9 cellular contexts compared by ENCODE assay signal in the genomic region with DNA sequence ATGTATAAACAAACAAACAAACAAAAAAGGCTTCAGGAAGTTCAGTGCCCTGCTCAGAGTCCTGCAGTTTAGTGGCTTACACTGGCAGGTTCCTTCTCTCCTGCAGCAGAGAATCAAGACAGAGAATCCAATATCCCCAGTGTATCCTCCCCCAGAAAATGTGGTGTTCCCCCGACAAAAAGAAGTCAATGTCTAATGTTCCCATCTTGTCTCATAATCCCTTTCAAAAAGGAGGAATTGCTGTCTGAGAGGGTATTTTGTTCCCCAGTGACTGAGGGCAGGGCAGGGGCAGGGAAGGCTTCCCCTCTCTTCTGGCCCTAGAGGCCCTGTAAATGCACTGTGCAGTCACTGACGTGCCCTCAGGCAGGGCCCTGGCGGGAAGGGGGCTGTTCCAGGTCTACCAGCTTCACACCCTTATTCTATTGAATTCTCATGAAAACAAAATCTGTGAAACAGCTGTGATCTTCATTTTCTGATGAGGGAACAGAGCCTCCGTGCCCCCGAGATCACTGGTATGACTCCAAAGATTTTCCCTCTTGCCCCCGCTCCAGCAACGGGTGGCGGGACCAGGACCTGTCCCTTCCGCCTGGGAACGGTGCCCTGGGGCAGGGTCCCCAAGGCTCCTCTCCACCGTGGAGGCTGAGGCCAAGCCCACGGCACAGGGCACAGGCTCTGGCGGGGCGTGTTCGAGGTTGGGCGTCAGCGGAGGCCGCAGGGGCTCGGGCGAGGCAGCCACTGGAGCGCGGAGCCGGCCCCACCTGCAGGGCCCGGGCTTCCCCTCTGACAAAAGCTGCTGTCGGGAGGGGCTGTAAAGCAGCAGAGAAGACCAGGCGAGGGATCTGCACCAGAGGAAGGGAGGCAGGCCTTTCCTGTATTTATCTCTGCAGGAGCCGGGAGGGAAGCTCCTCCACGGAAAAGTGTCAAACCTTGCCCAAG. TPM values are rescaled to one million over a fixed set of nuclear protein-coding genes. Genes with fewer than 3 reads are reported as not detected.
A peak's percentile ranks its signal among the peaks of the same experiment; 100 is the strongest.
DNase-seq lines count a peak whose midpoint lies in the region; ATAC-seq and TF ChIP-seq lines count a peak whose summit lies in the region.
"Had no signal": no experiment of that assay in that cellular context is flagged by ENCODE, and none has a peak within 500 bp of the region (broad histone marks: within the 10 kb centered on the region; RNA-seq: fewer than 3 reads in every experiment).

No MANE protein-coding gene starts in this region.

- no peaks in the 10 kb centered on the region for H3K36me3 Mint-ChIP-seq in activated CD8-positive, alpha-beta T cell treated with anti-CD3 and anti-CD28 coated beads, Interleukin-2, amount 10 ng/mL, durations not matched to agents 7 days and 5 days (ENCODE audit: low read depth)

- H3K27me3 ChIP-seq in HUES48 (ENCODE audit: control insufficient read depth, insufficient read depth, low read length) (no peaks in the 10 kb centered on the region), mesenchymal stem cell (ENCODE audit: control insufficient read depth in 1 of 2, insufficient read depth in 1 of 2, low read length in 2 of 2) (peaks cover 23 to 25% of the 10 kb centered on the region in 2 experiments), suprapubic skin (peaks cover 11% of the 10 kb centered on the region)

- CTCF ChIA-PET in activated CD8-positive, alpha-beta T cell treated with anti-CD3 and anti-CD28 coated beads, Interleukin-2, amount 10 ng/mL, durations not matched to agents 7 days and 5 days (lab: Charles Lee) = no interaction called here

- no peak overlapping the region for H3K4ac ChIP-seq in mesenchymal stem cell (ENCODE audit: low read depth in 1 of 2, low read length in 2 of 2)

- no peak overlapping the region for H4K8ac ChIP-seq in mesenchymal stem cell (ENCODE audit: low read length)

- no peak overlapping the region for H2AK5ac ChIP-seq in mesenchymal stem cell (ENCODE audit: low read length, severe bottlenecking)

- no peak overlapping the region for H3K23ac ChIP-seq in mesenchymal stem cell (ENCODE audit: low read length in 2 of 2)

- H3K9me3 ChIP-seq in HUES48 (ENCODE audit: control insufficient read depth, insufficient read depth, low read length) = no peaks in the 10 kb centered on the region
- H3K9me3 ChIP-seq in mesenchymal stem cell (ENCODE audit: control insufficient read depth, low read length) = no peaks in the 10 kb centered on the region
- peaks cover 6% of the 10 kb centered on the region for H3K9me3 ChIP-seq in suprapubic skin

- TF ChIP-seq POLR2A in suprapubic skin (IDR thresholded peaks at IDR 0.05) = no peak

- no peaks in the 10 kb centered on the region for H3K9me3 Mint-ChIP-seq in activated CD8-positive, alpha-beta T cell treated with anti-CD3 and anti-CD28 coated beads, Interleukin-2, amount 10 ng/mL, durations not matched to agents 7 days and 5 days (ENCODE audit: insufficient read depth)

- no peaks in the 10 kb centered on the region for H3K4me1 Mint-ChIP-seq in activated CD8-positive, alpha-beta T cell treated with anti-CD3 and anti-CD28 coated beads, Interleukin-2, amount 10 ng/mL, durations not matched to agents 7 days and 5 days (ENCODE audit: low read depth)

- no peak for TF ChIP-seq EP300 in suprapubic skin (IDR thresholded peaks at IDR 0.05)

- H3K4me2 ChIP-seq in mesenchymal stem cell (ENCODE audit: low read length, poor library complexity, severe bottlenecking) = peak overlapping the region; percentile 14

- H3K4me1 ChIP-seq in HUES48 (ENCODE audit: control insufficient read depth, insufficient read depth, low read length) (peaks cover 4% of the 10 kb centered on the region; the same call in 1 of the 2 replicates), mesenchymal stem cell (ENCODE audit: control insufficient read depth, insufficient read depth, low read depth, low read length) (peaks cover 6% of the 10 kb centered on the region), suprapubic skin (no peaks in the 10 kb centered on the region)

- H2BK15ac ChIP-seq in mesenchymal stem cell (ENCODE audit: low read depth, poor library complexity, severe bottlenecking) = no peak overlapping the region

- H2BK12ac ChIP-seq in mesenchymal stem cell (ENCODE audit: low read length in 2 of 2) = no peak overlapping the region

- no peaks in the 10 kb centered on the region for H3K36me3 ChIP-seq in HUES48 (ENCODE audit: control insufficient read depth, insufficient read depth, low read length)
- H3K36me3 ChIP-seq in mesenchymal stem cell (ENCODE audit: control insufficient read depth in 1 of 2, insufficient read depth in 2 of 2, low read depth in 1 of 2, low read length in 2 of 2) = no peaks in the 10 kb centered on the region
- H3K36me3 ChIP-seq in suprapubic skin = no peaks in the 10 kb centered on the region

- H3K4me3 ChIP-seq in HUES48 (ENCODE audit: low read depth, low read length) = peak overlapping the region; percentile 40; the same call in 1 of the 2 replicates
- no peak overlapping the region for H3K4me3 ChIP-seq in mesenchymal stem cell (ENCODE audit: insufficient read depth in 1 of 2, low read depth in 1 of 2, low read length in 2 of 2)
- no peak overlapping the region for H3K4me3 ChIP-seq in suprapubic skin

- H2BK120ac ChIP-seq in mesenchymal stem cell (ENCODE audit: low read depth, low read length) = no peak overlapping the region

- no peak overlapping the region for H3K18ac ChIP-seq in mesenchymal stem cell (ENCODE audit: low read depth in 1 of 2, low read length in 2 of 2)

- no peak overlapping the region for H3K27ac Mint-ChIP-seq in activated CD8-positive, alpha-beta T cell treated with anti-CD3 and anti-CD28 coated beads, Interleukin-2, amount 10 ng/mL, durations not matched to agents 7 days and 5 days

- no peaks in the 10 kb centered on the region for H3K27me3 Mint-ChIP-seq in activated CD8-positive, alpha-beta T cell treated with anti-CD3 and anti-CD28 coated beads, Interleukin-2, amount 10 ng/mL, durations not matched to agents 7 days and 5 days (ENCODE audit: low read depth)

- 44% methylated on average over 27 of the region's 28 CpGs for WGBS in mesenchymal stem cell
- WGBS in suprapubic skin = 58% methylated on average over 6 of the region's 28 CpGs

- no peak overlapping the region for H2AFZ ChIP-seq in mesenchymal stem cell (ENCODE audit: low read depth, low read length)

- peak; percentile 59 for ATAC-seq in GM18517 (IDR thresholded peaks at IDR 0.05; ENCODE audit: unreplicated experiment)
- ATAC-seq in GM21723 (IDR thresholded peaks at IDR 0.05; ENCODE audit: unreplicated experiment) = peak; percentile 69
- ATAC-seq in activated CD8-positive, alpha-beta T cell treated with anti-CD3 and anti-CD28 coated beads, Interleukin-2, amount 10 ng/mL, durations not matched to agents 7 days and 5 days = no peak

- DNase-seq in mesenchymal stem cell = no peak
- DNase-seq in globus pallidus (ENCODE audit: low spot score) = no peak
- DNase-seq in GM19240 (ENCODE audit: insufficient read length, low spot score) = no peak
- no peak for DNase-seq in activated CD8-positive, alpha-beta T cell treated with anti-CD3 and anti-CD28 coated beads, Interleukin-2, amount 10 ng/mL, durations not matched to agents 7 days and 5 days
- DNase-seq in suprapubic skin (ENCODE audit: low spot score in 2 of 2) = no peak

- H4K91ac ChIP-seq in mesenchymal stem cell (ENCODE audit: low read length) = no peak overlapping the region

- H2BK5ac ChIP-seq in mesenchymal stem cell (ENCODE audit: low read depth, low read length, poor library complexity, severe bottlenecking) = no peak overlapping the region

- POLR2A ChIA-PET in activated CD8-positive, alpha-beta T cell treated with anti-CD3 and anti-CD28 coated beads, Interleukin-2, amount 10 ng/mL, durations not matched to agents 7 days and 5 days (lab: Charles Lee) = interaction anchor here (0.7 kb wide), 1 partner anchor 11 kb away, joined by 3 read pairs; no protein-coding TSS in a partner anchor

- no peak overlapping the region for H3K14ac ChIP-seq in mesenchymal stem cell (ENCODE audit: low read length in 2 of 2)

- no peak overlapping the region for H3K4me3 Mint-ChIP-seq in activated CD8-positive, alpha-beta T cell treated with anti-CD3 and anti-CD28 coated beads, Interleukin-2, amount 10 ng/mL, durations not matched to agents 7 days and 5 days

- H3K79me1 ChIP-seq in mesenchymal stem cell (replicated peaks; ENCODE audit: low read length, poor library complexity, severe bottlenecking) = no peaks in the 10 kb centered on the region

- no peak overlapping the region for H3K9ac ChIP-seq in HUES48 (ENCODE audit: low read depth, low read length)
- no peak overlapping the region for H3K9ac ChIP-seq in mesenchymal stem cell (ENCODE audit: low read length)

- H3K27ac ChIP-seq in HUES48 (ENCODE audit: low read depth, low read length) (no peak overlapping the region), mesenchymal stem cell (ENCODE audit: low read length, poor library complexity, severe bottlenecking) (no peak overlapping the region), suprapubic skin (no peak overlapping the region)
- H3K27ac ChIP-seq: HL-60 had no signal

- TF ChIP-seq CTCF in suprapubic skin (IDR thresholded peaks at IDR 0.05) = no peak

RNA-seq across cellular contexts. Expression of a gene that starts 13.4 kb away (rescaled TPM):
- not detected for polyA plus RNA-seq in mesenchymal stem cell (2013, experiment 1 of 2)
- polyA plus RNA-seq in mesenchymal stem cell (2013, experiment 2 of 2) = 0.01 TPM
- total RNA-seq in activated CD8-positive, alpha-beta T cell treated with anti-CD3 and anti-CD28 coated beads, Interleukin-2, amount 10 ng/mL, durations not matched to agents 7 days and 5 days = under 1 TPM; 0.16 to 0.37 TPM
- 1 to 10 TPM in 2 of 4 donors, under 1 TPM in 2; 0.57 to 2.9 (median 1.0) TPM for total RNA-seq in suprapubic skin
